In the genomic region with DNA sequence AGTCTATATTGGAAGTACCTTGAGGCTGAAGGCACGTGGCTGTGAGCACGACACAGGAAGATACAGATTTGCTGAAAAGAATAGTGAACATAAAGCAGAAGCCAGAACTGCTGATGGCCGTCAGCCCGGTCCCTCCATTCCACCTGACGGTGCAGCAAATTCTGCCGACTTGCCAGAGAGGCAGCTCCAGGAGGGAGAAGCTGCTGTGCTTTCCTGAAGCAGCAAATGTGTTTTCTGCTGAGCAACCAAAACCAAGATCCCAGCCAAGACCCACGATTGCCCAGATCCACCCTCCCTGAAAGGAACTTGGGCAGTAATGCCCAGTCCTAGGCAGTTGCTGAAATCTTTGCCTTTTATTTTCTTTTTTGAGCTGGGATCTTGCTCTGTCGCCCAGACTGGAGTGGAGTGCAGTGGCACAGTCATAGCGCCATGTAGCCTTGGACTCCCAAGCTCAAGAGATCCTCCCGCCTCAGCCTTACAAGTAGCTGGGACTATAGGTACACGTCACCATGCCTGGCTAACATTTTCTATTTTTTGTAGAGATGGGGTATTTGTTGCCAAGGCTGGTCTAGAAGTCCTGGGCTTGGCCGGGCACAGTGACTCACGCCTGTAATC, we compare ENCODE assay signal across 1 cellular context.
TF ChIP-seq lines count a peak whose summit lies in the region.

No MANE protein-coding gene starts in this region.

TF ChIP-seq in K562, 482 proteins besides CTCF, POLR2A, EP300 and RAD21:
- TF ChIP-seq ZNF316 (IDR thresholded peaks at IDR 0.05) (peak; percentile 63), ZNF324 (CRISPR knock-in tag; IDR thresholded peaks at IDR 0.05) (no peak), C11orf30 (IDR thresholded peaks at IDR 0.05; ENCODE audit: low read depth) (peak; percentile 52; the same call in 1 of the 2 replicates), MYNN (IDR thresholded peaks at IDR 0.05) (no peak), MYNN (CRISPR knock-in tag; IDR thresholded peaks at IDR 0.05) (no peak), L3MBTL2 (IDR thresholded peaks at IDR 0.05) (peak; percentile 24; the same call in 1 of the 2 replicates)
- TF ChIP-seq, protein P1, sequence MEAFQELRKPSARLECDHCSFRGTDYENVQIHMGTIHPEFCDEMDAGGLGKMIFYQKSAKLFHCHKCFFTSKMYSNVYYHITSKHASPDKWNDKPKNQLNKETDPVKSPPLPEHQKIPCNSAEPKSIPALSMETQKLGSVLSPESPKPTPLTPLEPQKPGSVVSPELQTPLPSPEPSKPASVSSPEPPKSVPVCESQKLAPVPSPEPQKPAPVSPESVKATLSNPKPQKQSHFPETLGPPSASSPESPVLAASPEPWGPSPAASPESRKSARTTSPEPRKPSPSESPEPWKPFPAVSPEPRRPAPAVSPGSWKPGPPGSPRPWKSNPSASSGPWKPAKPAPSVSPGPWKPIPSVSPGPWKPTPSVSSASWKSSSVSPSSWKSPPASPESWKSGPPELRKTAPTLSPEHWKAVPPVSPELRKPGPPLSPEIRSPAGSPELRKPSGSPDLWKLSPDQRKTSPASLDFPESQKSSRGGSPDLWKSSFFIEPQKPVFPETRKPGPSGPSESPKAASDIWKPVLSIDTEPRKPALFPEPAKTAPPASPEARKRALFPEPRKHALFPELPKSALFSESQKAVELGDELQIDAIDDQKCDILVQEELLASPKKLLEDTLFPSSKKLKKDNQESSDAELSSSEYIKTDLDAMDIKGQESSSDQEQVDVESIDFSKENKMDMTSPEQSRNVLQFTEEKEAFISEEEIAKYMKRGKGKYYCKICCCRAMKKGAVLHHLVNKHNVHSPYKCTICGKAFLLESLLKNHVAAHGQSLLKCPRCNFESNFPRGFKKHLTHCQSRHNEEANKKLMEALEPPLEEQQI (IDR thresholded peaks at IDR 0.05) = no peak
- TF ChIP-seq, protein P2, sequence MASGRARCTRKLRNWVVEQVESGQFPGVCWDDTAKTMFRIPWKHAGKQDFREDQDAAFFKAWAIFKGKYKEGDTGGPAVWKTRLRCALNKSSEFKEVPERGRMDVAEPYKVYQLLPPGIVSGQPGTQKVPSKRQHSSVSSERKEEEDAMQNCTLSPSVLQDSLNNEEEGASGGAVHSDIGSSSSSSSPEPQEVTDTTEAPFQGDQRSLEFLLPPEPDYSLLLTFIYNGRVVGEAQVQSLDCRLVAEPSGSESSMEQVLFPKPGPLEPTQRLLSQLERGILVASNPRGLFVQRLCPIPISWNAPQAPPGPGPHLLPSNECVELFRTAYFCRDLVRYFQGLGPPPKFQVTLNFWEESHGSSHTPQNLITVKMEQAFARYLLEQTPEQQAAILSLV (tag; IDR thresholded peaks at IDR 0.05) = no peak
- TF ChIP-seq, protein P3, sequence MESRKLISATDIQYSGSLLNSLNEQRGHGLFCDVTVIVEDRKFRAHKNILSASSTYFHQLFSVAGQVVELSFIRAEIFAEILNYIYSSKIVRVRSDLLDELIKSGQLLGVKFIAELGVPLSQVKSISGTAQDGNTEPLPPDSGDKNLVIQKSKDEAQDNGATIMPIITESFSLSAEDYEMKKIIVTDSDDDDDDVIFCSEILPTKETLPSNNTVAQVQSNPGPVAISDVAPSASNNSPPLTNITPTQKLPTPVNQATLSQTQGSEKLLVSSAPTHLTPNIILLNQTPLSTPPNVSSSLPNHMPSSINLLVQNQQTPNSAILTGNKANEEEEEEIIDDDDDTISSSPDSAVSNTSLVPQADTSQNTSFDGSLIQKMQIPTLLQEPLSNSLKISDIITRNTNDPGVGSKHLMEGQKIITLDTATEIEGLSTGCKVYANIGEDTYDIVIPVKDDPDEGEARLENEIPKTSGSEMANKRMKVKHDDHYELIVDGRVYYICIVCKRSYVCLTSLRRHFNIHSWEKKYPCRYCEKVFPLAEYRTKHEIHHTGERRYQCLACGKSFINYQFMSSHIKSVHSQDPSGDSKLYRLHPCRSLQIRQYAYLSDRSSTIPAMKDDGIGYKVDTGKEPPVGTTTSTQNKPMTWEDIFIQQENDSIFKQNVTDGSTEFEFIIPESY (CRISPR knock-in tag; IDR thresholded peaks at IDR 0.05) = peak; percentile 90
